Comparison of ENCODE assay signal across 24 cellular contexts in genomic region chr12:69732088-69732487, GRCh38. TPM values are rescaled to one million over a fixed set of nuclear protein-coding genes. Genes with fewer than 3 reads are reported as not detected.
DNase-seq lines count a peak whose midpoint lies in the region; ATAC-seq, FAIRE-seq and TF ChIP-seq lines count a peak whose summit lies in the region.
"Had no signal": no experiment of that assay in that cellular context is flagged by ENCODE, and none has a peak within 500 bp of the region (broad histone marks: within the 10 kb centered on the region; RNA-seq: fewer than 3 reads in every experiment).

No MANE protein-coding gene starts in this region.

- H3K27me3 ChIP-seq in GM12878 (replicated peaks in 1 of 2; ENCODE audit: control insufficient read depth in 2 of 2, insufficient read depth in 2 of 2, low read length in 1 of 2) (no peaks in the 10 kb centered on the region), kidney epithelial cell (ENCODE audit: control insufficient read depth, insufficient read depth, low read length) (no peaks in the 10 kb centered on the region), osteoblast (ENCODE audit: insufficient read depth, low read length) (no peaks in the 10 kb centered on the region), pancreas (no peaks in the 10 kb centered on the region)
- H3K27me3 ChIP-seq: sigmoid colon, uterus had no signal

- H3K4me1 ChIP-seq in GM12878 (ENCODE audit: control insufficient read depth, insufficient read depth, low read length) (no peaks in the 10 kb centered on the region), osteoblast (ENCODE audit: insufficient read depth, low read length) (no peaks in the 10 kb centered on the region), pancreas (no peaks in the 10 kb centered on the region)
- H3K4me1 ChIP-seq: sigmoid colon, uterus had no signal

- in situ Hi-C loops in GM12878 (cut with MboI) = no loop called here

- no peak for TF ChIP-seq RAD21 in GM12878 (IDR thresholded peaks at IDR 0.05; ENCODE audit: insufficient read depth, low read depth, low read length)

- SMC1A ChIA-PET in GM12878 (lab: Charles Lee; ENCODE audit: uncharacterized antibody, unreplicated experiment) = no interaction called here

- H2AFZ ChIP-seq in GM12878 (ENCODE audit: control insufficient read depth, low read depth, low read length) (no peak overlapping the region), osteoblast (ENCODE audit: low read length) (no peak overlapping the region)

- H3K79me2 ChIP-seq in GM12878 (ENCODE audit: control insufficient read depth, insufficient read depth, low read length) = no peaks in the 10 kb centered on the region
- no peaks in the 10 kb centered on the region for H3K79me2 ChIP-seq in osteoblast (ENCODE audit: insufficient read depth, low read length)

- no peak for TF ChIP-seq CTCF in GM12878 (IDR thresholded peaks at IDR 0.05 in 2 of 3, conservative IDR thresholded peaks at IDR 0.05 in 1 of 3; ENCODE audit: control insufficient read depth in 2 of 3, extremely low read depth in 1 of 3, insufficient read depth in 1 of 3, low read depth in 3 of 3, low read length in 3 of 3)
- no peak for TF ChIP-seq CTCF in kidney epithelial cell (IDR thresholded peaks at IDR 0.05; ENCODE audit: insufficient read depth, low read length, poor library complexity, severe bottlenecking)
- TF ChIP-seq CTCF in osteoblast (IDR thresholded peaks at IDR 0.05; ENCODE audit: extremely low read depth, low read depth, low read length) = no peak
- TF ChIP-seq CTCF in pancreas (IDR thresholded peaks at IDR 0.05) = no peak

- whole genome bisulfite sequencing in GM12878 (ENCODE audit: insufficient coverage, insufficient replicate concordance, low lambda C conversion rate, missing lambda C conversion rate) = 0% methylated on average over 1 of the region's 1 CpG
- WGBS in pancreas, 2 donors = 21 to 27% methylated on average over 1 of the region's 1 CpG

- TF ChIP-seq POLR2A in GM12878 (IDR thresholded peaks at IDR 0.05; ENCODE audit: low read depth, low read length) = no peak

- no peak overlapping the region for H3K27ac ChIP-seq in GM12878 (ENCODE audit: control insufficient read depth, insufficient read depth)
- no peak overlapping the region for H3K27ac ChIP-seq in osteoblast (ENCODE audit: low read depth, low read length)
- no peak overlapping the region for H3K27ac ChIP-seq in pancreas
- H3K27ac ChIP-seq: sigmoid colon, uterus had no signal

- RAD21 ChIA-PET in GM12878 (lab: Charles Lee; ENCODE audit: unreplicated experiment) = no interaction called here

- H4K20me1 ChIP-seq in GM12878 (ENCODE audit: control insufficient read depth, insufficient read depth) (no peaks in the 10 kb centered on the region), osteoblast (ENCODE audit: insufficient read depth, low read length) (no peaks in the 10 kb centered on the region)

- H3K4me2 ChIP-seq in GM12878 (ENCODE audit: control insufficient read depth, insufficient read depth) (no peak overlapping the region), osteoblast (ENCODE audit: insufficient read depth, low read length) (no peak overlapping the region)

- H3K36me3 ChIP-seq in GM12878 (ENCODE audit: control insufficient read depth in 2 of 2, insufficient read depth in 2 of 2, low read length in 1 of 2) (no peaks in the 10 kb centered on the region), kidney epithelial cell (ENCODE audit: control insufficient read depth, insufficient read depth, low read length) (no peaks in the 10 kb centered on the region), osteoblast (ENCODE audit: insufficient read depth, low read length) (no peaks in the 10 kb centered on the region), pancreas (no peaks in the 10 kb centered on the region)
- H3K36me3 ChIP-seq: sigmoid colon, uterus had no signal

- intact Hi-C loops in GM12878 (cut with micrococcal nuclease; ENCODE audit: unreplicated experiment) (no loop called here), pancreas (cut with DNase I) (no loop called here)

- FAIRE-seq in GM12878 (lab: Jason Lieb, UNC) (no peak), pancreas (lab: Jason Lieb, UNC) (no peak)
- FAIRE-seq: HTR-8/SVneo had no signal

- DNase-seq in LoVo (ENCODE audit: low spot score) = peak; percentile 39
- no peak for DNase-seq in GM12878 (ENCODE audit: low read depth, low spot score)
- peak; percentile 71 for DNase-seq in kidney epithelial cell (ENCODE audit: low read depth)
- DNase-seq in osteoblast (ENCODE audit: insufficient read length, low spot score, missing footprints) = no peak
- no peak for DNase-seq in activated CD4-positive, alpha-beta T cell treated with anti-CD3 and anti-CD28 coated beads for 48 hours
- no peak for DNase-seq in pancreas
- DNase-seq: effector memory CD8-positive, alpha-beta T cell; GOT3; NCI-H1694; NCI-H446 treated with DMSO at 0.1 percent for 48 hours; occipital lobe; SHP77; sigmoid colon; stimulated activated CD4-positive, alpha-beta T cell treated with anti-CD3 and anti-CD28 coated beads, Interleukin-2, amount 100 ng/mL, for 24 hours; T-helper 17 cell; uterus had no signal

- no peak overlapping the region for H3K4me3 ChIP-seq in GM12878
- H3K4me3 ChIP-seq in kidney epithelial cell (ENCODE audit: low read depth, low read length) = no peak overlapping the region
- H3K4me3 ChIP-seq in osteoblast (ENCODE audit: insufficient read depth, low read length) = no peak overlapping the region
- no peak overlapping the region for H3K4me3 ChIP-seq in pancreas
- H3K4me3 ChIP-seq: sigmoid colon, uterus had no signal

- H3K9me3 ChIP-seq in GM12878 (replicated peaks; ENCODE audit: control insufficient read depth, insufficient read depth, low read length) (no peaks in the 10 kb centered on the region), osteoblast (ENCODE audit: low read depth, low read length) (no peaks in the 10 kb centered on the region), pancreas (no peaks in the 10 kb centered on the region)
- H3K9me3 ChIP-seq: sigmoid colon, uterus had no signal

- no TSS peak for BruUV-seq in GM12878 (replicated peaks; lab: Mats Ljungman, UMichigan)

- no peak for TF ChIP-seq EP300 in GM12878 (IDR thresholded peaks at IDR 0.05; ENCODE audit: borderline replicate concordance in 1 of 2, control insufficient read depth in 1 of 2, low read depth in 2 of 2, low read length in 2 of 2)

- POLR2A ChIA-PET in GM12878 (lab: Charles Lee) = interaction anchor here (0.5 kb wide), 1 partner anchor 549 kb away, joined by 3 read pairs; no protein-coding TSS in a partner anchor

- H3K9ac ChIP-seq in GM12878 (ENCODE audit: control insufficient read depth, insufficient read depth, low read length) = no peak overlapping the region

- peak; percentile 57 for ATAC-seq in GM18511 (IDR thresholded peaks at IDR 0.05; ENCODE audit: unreplicated experiment)
- ATAC-seq in GM12878 = peak; percentile 56
- no peak for ATAC-seq in pancreas
- no peak for ATAC-seq in GM18858 (IDR thresholded peaks at IDR 0.05; ENCODE audit: unreplicated experiment)
- ATAC-seq: activated T-helper 17 cell treated with anti-CD3 and anti-CD28 coated beads, Interleukin-2, amount 50 U/mL, for 72 hours; effector memory CD8-positive, alpha-beta T cell; T-helper 17 cell; WTC11 had no signal

- CTCF ChIA-PET in GM12878 (lab: Yijun Ruan, JAX) = no interaction called here

TF ChIP-seq in GM12878, 131 proteins besides CTCF, POLR2A, EP300 and RAD21 (continues in another document):
- TF ChIP-seq SMAD5 (IDR thresholded peaks at IDR 0.05; ENCODE audit: low read depth) (no peak), HDGF (IDR thresholded peaks at IDR 0.05) (no peak), ZNF274 (IDR thresholded peaks at IDR 0.05; ENCODE audit: insufficient read depth, insufficient read length) (no peak), MYC (IDR thresholded peaks at IDR 0.05; ENCODE audit: insufficient read depth, insufficient read length, insufficient replicate concordance, low read length, severe bottlenecking) (no peak)

RNA-seq across cellular contexts. Expression of gene RAB3IP, which starts 6.6 kb away (rescaled TPM):
- total RNA-seq in GM12878 (2013; cell fraction: nucleolus; rRNA removed) = 102 and 107 TPM in 2 replicates
- total RNA-seq in GM12878 (2014; rRNA removed) = 20.8 and 26.5 TPM in 2 replicates
- 32.4 and 32.8 TPM in 2 replicates for total RNA-seq in GM12878 (2014; rRNA removed; fragmentation: Illumina TruSeq; extraction: Trizol)
- 22.7 and 24.3 TPM in 2 replicates for total RNA-seq in GM12878 (2021)
- polyA plus RNA-seq in GM12878 (2011; ENCODE audit: low read depth) = 11.7 TPM
- 53.6 and 75.4 TPM in 2 replicates for polyA plus RNA-seq in GM12878 (2011; rRNA removed)
- 14.3 and 17.3 TPM in 2 replicates for polyA plus RNA-seq in GM12878 (2011; cell fraction: cytosol; rRNA removed)
- polyA plus RNA-seq in GM12878 (2011; cell fraction: nucleus; rRNA removed) = 17.5 and 24.4 TPM in 2 replicates
- 10.0 and 12.0 TPM in 2 replicates for polyA plus RNA-seq in GM12878 (2012)
- 27.1 and 45.2 TPM in 2 replicates for polyA plus RNA-seq in GM12878 (2014; fragmentation: Illumina TruSeq; extraction: Trizol)
- polyA plus RNA-seq in GM12878 (2014; fragmentation: Nextera tagmentation; extraction: Ambion mirVana) = 10 to 100 TPM; 22.4 to 30.9 TPM
- polyA plus RNA-seq in GM12878 (2014; rRNA removed) = 14.6 and 18.8 TPM in 2 replicates
- polyA plus RNA-seq in GM12878 (2016; fragmentation: Nextera tagmentation; extraction: Ambion mirVana) = 10 to 100 TPM; 30.3 to 32.6 TPM
- 41.8 and 67.7 TPM in 2 replicates for polyA minus RNA-seq in GM12878 (2011; rRNA and poly(A)+ RNA removed)
- 9.8 and 14.2 TPM in 2 replicates for polyA minus RNA-seq in GM12878 (2011; cell fraction: cytosol; rRNA and poly(A)+ RNA removed)
- 49.8 and 73.0 TPM in 2 replicates for polyA minus RNA-seq in GM12878 (2011; cell fraction: nucleus; rRNA and poly(A)+ RNA removed)
- total RNA-seq in kidney epithelial cell = 57.1 and 83.7 TPM in 2 replicates
- 13.3 and 13.4 TPM in 2 replicates for total RNA-seq in osteoblast
- 10 to 100 TPM; 19.4 to 38.0 (median 23.6) TPM for total RNA-seq in pancreas
- 10 to 100 TPM; 31.7 to 36.1 TPM for polyA plus RNA-seq in pancreas
- total RNA-seq: G401 had no signal

RNA-seq across cellular contexts. Expression of gene BEST3, which starts 33.0 kb away (rescaled TPM):
- total RNA-seq in GM12878 (2013; cell fraction: nucleolus; rRNA removed) = not detected in 2 replicates
- total RNA-seq in GM12878 (2014; rRNA removed) (not detected in 2 replicates), GM12878 (2014; rRNA removed; fragmentation: Illumina TruSeq; extraction: Trizol) (not detected in 2 replicates), GM12878 (2021) (not detected in 2 replicates), kidney epithelial cell (0.14 and 1.6 TPM in 2 replicates), osteoblast (under 0.01 TPM in 1 of 2 replicates, not detected in the other), pancreas (1 to 10 TPM in 2 of 6 donors, under 1 TPM in 2, not detected in 2; 0.12 to 1.6 (median 0.91) TPM)
- polyA plus RNA-seq in GM12878 (2011; ENCODE audit: low read depth) = not detected
- polyA plus RNA-seq in GM12878 (2011; rRNA removed) (not detected in 2 replicates), GM12878 (2014; fragmentation: Illumina TruSeq; extraction: Trizol) (not detected in 2 replicates), GM12878 (2014; fragmentation: Nextera tagmentation; extraction: Ambion mirVana) (not detected), GM12878 (2014; rRNA removed) (not detected in 2 replicates), GM12878 (2016; fragmentation: Nextera tagmentation; extraction: Ambion mirVana) (not detected), pancreas (1 to 10 TPM; 1.0 to 2.8 TPM)
- polyA plus RNA-seq in GM12878 (2011; cell fraction: cytosol; rRNA removed) = not detected in 2 replicates
- not detected in 2 replicates for polyA plus RNA-seq in GM12878 (2011; cell fraction: nucleus; rRNA removed)
- not detected in 2 replicates for polyA plus RNA-seq in GM12878 (2012)
- polyA minus RNA-seq in GM12878 (2011; rRNA and poly(A)+ RNA removed) = not detected in 2 replicates
- not detected in 2 replicates for polyA minus RNA-seq in GM12878 (2011; cell fraction: cytosol; rRNA and poly(A)+ RNA removed)
- not detected in 2 replicates for polyA minus RNA-seq in GM12878 (2011; cell fraction: nucleus; rRNA and poly(A)+ RNA removed)
- total RNA-seq: activated CD8-positive, alpha-beta memory T cell treated with anti-CD3 and anti-CD28 coated beads for 36 hours; activated T-helper 17 cell treated with anti-CD3 and anti-CD28 coated beads, Interleukin-2, amount 50 U/mL, for 72 hours; sigmoid colon; WTC11 had no signal
- polyA plus RNA-seq: liver, sigmoid colon had no signal

Comparison
In these comparisons a context has a peak if more than half of its experiments do, and no peak if none do; other contexts are left out.
1. ATAC-seq: peak in GM18511 (single experiment) and GM12878 (single experiment); none in pancreas (0 of 4) and GM18858 (single experiment).
2. DNase-seq: peak in LoVo (single experiment) and kidney epithelial cell (single experiment); none in GM12878 (single experiment), osteoblast (single experiment), activated CD4-positive, alpha-beta T cell treated with anti-CD3 and anti-CD28 coated beads for 48 hours (single experiment) and pancreas (0 of 6).